In the genomic region with DNA sequence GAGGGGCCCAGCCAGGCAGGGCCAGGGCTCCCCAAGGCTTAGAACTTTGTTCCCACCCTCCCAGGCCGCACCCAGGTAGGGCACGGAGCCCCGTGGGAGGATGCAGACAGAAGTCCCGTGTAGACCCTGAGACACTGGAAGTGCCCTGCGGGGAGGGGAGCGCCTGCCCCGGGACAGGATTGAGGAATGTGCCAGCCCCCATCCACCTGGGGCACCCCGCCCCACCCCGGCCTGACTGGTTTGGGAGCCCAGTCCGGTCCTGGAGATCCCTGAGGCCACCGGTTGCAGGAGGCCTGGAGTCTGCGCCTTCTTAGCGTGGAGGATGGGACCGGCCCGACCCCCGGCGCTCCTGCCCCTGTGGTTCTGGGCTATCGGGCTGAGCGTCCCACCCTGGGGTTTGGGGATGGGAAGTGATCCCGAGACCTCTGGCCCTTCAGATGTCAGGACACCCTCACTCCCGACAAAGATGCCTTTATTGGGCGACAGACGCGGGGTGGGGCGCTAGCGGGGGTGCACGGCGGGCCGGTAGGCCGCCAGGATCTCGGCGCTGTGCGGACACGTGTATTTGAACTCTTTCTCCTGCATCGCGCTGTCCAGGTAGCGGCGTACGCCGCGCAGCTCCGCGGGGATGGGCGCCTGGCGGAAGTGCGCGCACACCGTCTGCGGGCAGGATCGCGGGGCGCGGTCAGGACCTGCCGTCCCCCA, we compare ENCODE assay signal across 18 cellular contexts. TPM values are rescaled to one million over a fixed set of nuclear protein-coding genes. Genes with fewer than 3 reads are reported as not detected.
A peak's percentile ranks its signal among the peaks of the same experiment; 100 is the strongest.
DNase-seq lines count a peak whose midpoint lies in the region; ATAC-seq and TF ChIP-seq lines count a peak whose summit lies in the region.
"Had no signal": no experiment of that assay in that cellular context is flagged by ENCODE, and none has a peak within 500 bp of the region (broad histone marks: within the 10 kb centered on the region; RNA-seq: fewer than 3 reads in every experiment).

No MANE protein-coding gene starts in this region.

- H3K9me3 ChIP-seq in Loucy (ENCODE audit: insufficient read depth, low read depth, low read length) = no peaks in the 10 kb centered on the region
- H3K9me3 ChIP-seq in smooth muscle cell (replicated peaks; ENCODE audit: low read depth) = no peaks in the 10 kb centered on the region
- H3K9me3 ChIP-seq: SK-N-SH, tibial nerve had no signal

- H3K27me3 ChIP-seq in Loucy (ENCODE audit: insufficient read depth, low read length, poor library complexity, severe bottlenecking) (no peaks in the 10 kb centered on the region), smooth muscle cell (ENCODE audit: low read depth) (no peaks in the 10 kb centered on the region)
- H3K27me3 ChIP-seq: tibial nerve had no signal

- WGBS in smooth muscle cell (ENCODE audit: low lambda C conversion rate) = 81% methylated on average over 31 of the region's 54 CpGs

- TF ChIP-seq CTCF in Loucy (conservative IDR thresholded peaks at IDR 0.05; ENCODE audit: low read length) (no peak), epithelial cell of esophagus (IDR thresholded peaks at IDR 0.05; ENCODE audit: insufficient read depth, low read depth, low read length, missing control alignments) (no peak), smooth muscle cell (IDR thresholded peaks at IDR 0.05; ENCODE audit: borderline replicate concordance, insufficient read depth, poor library complexity, severe bottlenecking) (no peak)

- H2AFZ ChIP-seq in Loucy (ENCODE audit: low read length) (no peak overlapping the region), smooth muscle cell (ENCODE audit: low read depth) (no peak overlapping the region)

- H3K9me2 ChIP-seq in Loucy (replicated peaks; ENCODE audit: low read depth, low read length) = no peaks in the 10 kb centered on the region
- H3K9me2 ChIP-seq: SK-N-SH had no signal

- H3K36me3 Mint-ChIP-seq in activated naive CD4-positive, alpha-beta T cell treated with anti-CD3 and anti-CD28 coated beads, Interleukin-2, amount 10 ng/mL, durations not matched to agents 7 days and 5 days = peaks cover 7% of the 10 kb centered on the region
- H3K36me3 Mint-ChIP-seq in activated naive CD4-positive, alpha-beta T cell treated with anti-CD3 and anti-CD28 coated beads, Interleukin-2, amount 50 U/mL, for 72 hours = no peaks in the 10 kb centered on the region
- H3K36me3 Mint-ChIP-seq in stimulated activated naive B cell treated with anti-CD40 and anti-IgM and Interleukin-4, amounts not matched to agents 10 μg/mL and 1 μg/mL and 100 μg/mL, for 72 hours = peaks cover 12 to 18% of the 10 kb centered on the region in 2 donors
- H3K36me3 Mint-ChIP-seq: naive B cell had no signal

- ATAC-seq in activated naive CD4-positive, alpha-beta T cell treated with anti-CD3 and anti-CD28 coated beads, Interleukin-2, amount 50 U/mL, for 72 hours = no peak
- no peak for ATAC-seq in GM19023 (IDR thresholded peaks at IDR 0.05; ENCODE audit: unreplicated experiment)
- ATAC-seq in stimulated activated naive B cell treated with anti-CD40 and anti-IgM and Interleukin-4, amounts not matched to agents 10 μg/mL and 1 μg/mL and 100 μg/mL, for 72 hours (replicated peaks) = no peak
- ATAC-seq: left ventricle myocardium superior had no signal

- H3K79me2 ChIP-seq in Loucy (ENCODE audit: insufficient read depth, low read length) = peaks cover 18% of the 10 kb centered on the region
- H3K79me2 ChIP-seq in smooth muscle cell (ENCODE audit: low read depth) = no peaks in the 10 kb centered on the region

- H4K20me1 ChIP-seq in Loucy (ENCODE audit: insufficient read depth, low read length, poor library complexity, severe bottlenecking) (peaks cover 12% of the 10 kb centered on the region), smooth muscle cell (ENCODE audit: low read depth) (no peaks in the 10 kb centered on the region)

- no peaks in the 10 kb centered on the region for H3F3A ChIP-seq in Loucy (ENCODE audit: low read depth)
- H3F3A ChIP-seq in smooth muscle cell (ENCODE audit: low read depth) = peaks cover 3% of the 10 kb centered on the region

- H3K27ac ChIP-seq in smooth muscle cell (ENCODE audit: low read depth) = no peak overlapping the region

- no peak for DNase-seq in activated naive CD4-positive, alpha-beta T cell treated with anti-CD3 and anti-CD28 coated beads, Interleukin-2, amount 10 ng/mL, durations not matched to agents 7 days and 5 days
- no peak for DNase-seq in activated naive CD4-positive, alpha-beta T cell treated with anti-CD3 and anti-CD28 coated beads, Interleukin-2, amount 50 U/mL, for 72 hours (ENCODE audit: low spot score in 2 of 2)
- DNase-seq in epithelial cell of esophagus (ENCODE audit: low read depth) (peak; percentile 20), smooth muscle cell (lab: John Stamatoyannopoulos, UW; ENCODE audit: unreplicated experiment) (no peak), Ammon's horn (ENCODE audit: low spot score) (no peak)
- no peak for DNase-seq in stimulated activated naive B cell treated with anti-CD40 and anti-IgM and Interleukin-4, amounts not matched to agents 10 μg/mL and 1 μg/mL and 100 μg/mL, for 72 hours
- DNase-seq: amygdala, cortex of kidney, hippocampal formation, left ventricle myocardium superior, naive B cell, NCI-H1930, NCI-H524 treated with DMSO at 0.1 percent for 48 hours, OCI-M1, SK-N-SH had no signal

- peaks cover 57% of the 10 kb centered on the region for H3K4me1 Mint-ChIP-seq in activated naive CD4-positive, alpha-beta T cell treated with anti-CD3 and anti-CD28 coated beads, Interleukin-2, amount 10 ng/mL, durations not matched to agents 7 days and 5 days
- H3K4me1 Mint-ChIP-seq in stimulated activated naive B cell treated with anti-CD40 and anti-IgM and Interleukin-4, amounts not matched to agents 10 μg/mL and 1 μg/mL and 100 μg/mL, for 72 hours = peaks cover 28 to 62% of the 10 kb centered on the region in 2 donors

- H3K4me1 ChIP-seq in Loucy (ENCODE audit: insufficient read depth, low read length, poor library complexity, severe bottlenecking) = peaks cover 15% of the 10 kb centered on the region
- peaks cover 18% of the 10 kb centered on the region for H3K4me1 ChIP-seq in smooth muscle cell (ENCODE audit: low read depth)

- H3K4me2 ChIP-seq in Loucy (ENCODE audit: low read depth, low read length, poor library complexity, severe bottlenecking) (peak overlapping the region; percentile 92), smooth muscle cell (peak overlapping the region; percentile 31)

- H3K9ac ChIP-seq in Loucy (ENCODE audit: low read depth, low read length, poor library complexity, severe bottlenecking) (peak overlapping the region; percentile 85), smooth muscle cell (ENCODE audit: low read depth) (no peak overlapping the region)
- H3K9ac ChIP-seq: SK-N-SH had no signal

- CTCF ChIA-PET in activated naive CD4-positive, alpha-beta T cell treated with anti-CD3 and anti-CD28 coated beads, Interleukin-2, amount 10 ng/mL, durations not matched to agents 7 days and 5 days (lab: Charles Lee) = interaction anchor here (0.8 kb wide), 1 partner anchor 73 kb away, joined by 3 read pairs; no protein-coding TSS in a partner anchor

- H3K27me3 Mint-ChIP-seq in activated naive CD4-positive, alpha-beta T cell treated with anti-CD3 and anti-CD28 coated beads, Interleukin-2, amount 10 ng/mL, durations not matched to agents 7 days and 5 days = peaks cover 42% of the 10 kb centered on the region
- H3K27me3 Mint-ChIP-seq in stimulated activated naive B cell treated with anti-CD40 and anti-IgM and Interleukin-4, amounts not matched to agents 10 μg/mL and 1 μg/mL and 100 μg/mL, for 72 hours = peaks cover 8 to 38% of the 10 kb centered on the region in 2 donors

- H3K4me3 Mint-ChIP-seq in activated naive CD4-positive, alpha-beta T cell treated with anti-CD3 and anti-CD28 coated beads, Interleukin-2, amount 10 ng/mL, durations not matched to agents 7 days and 5 days = peak overlapping the region; percentile 82
- no peak overlapping the region for H3K4me3 Mint-ChIP-seq in stimulated activated naive B cell treated with anti-CD40 and anti-IgM and Interleukin-4, amounts not matched to agents 10 μg/mL and 1 μg/mL and 100 μg/mL, for 72 hours

- H3K36me3 ChIP-seq in Loucy (ENCODE audit: insufficient read depth, low read length) (no peaks in the 10 kb centered on the region), smooth muscle cell (ENCODE audit: low read depth) (no peaks in the 10 kb centered on the region)

- H3K27ac Mint-ChIP-seq in activated naive CD4-positive, alpha-beta T cell treated with anti-CD3 and anti-CD28 coated beads, Interleukin-2, amount 10 ng/mL, durations not matched to agents 7 days and 5 days = no peak overlapping the region
- H3K27ac Mint-ChIP-seq in activated naive CD4-positive, alpha-beta T cell treated with anti-CD3 and anti-CD28 coated beads, Interleukin-2, amount 50 U/mL, for 72 hours = no peak overlapping the region
- no peak overlapping the region for H3K27ac Mint-ChIP-seq in stimulated activated naive B cell treated with anti-CD40 and anti-IgM and Interleukin-4, amounts not matched to agents 10 μg/mL and 1 μg/mL and 100 μg/mL, for 72 hours

- H3K4me3 ChIP-seq in Loucy (ENCODE audit: low read length, poor library complexity, severe bottlenecking) (no peak overlapping the region), epithelial cell of esophagus (ENCODE audit: low read length) (no peak overlapping the region), smooth muscle cell (no peak overlapping the region)

- H3K9me3 Mint-ChIP-seq in activated naive CD4-positive, alpha-beta T cell treated with anti-CD3 and anti-CD28 coated beads, Interleukin-2, amount 10 ng/mL, durations not matched to agents 7 days and 5 days = no peaks in the 10 kb centered on the region
- no peaks in the 10 kb centered on the region for H3K9me3 Mint-ChIP-seq in activated naive CD4-positive, alpha-beta T cell treated with anti-CD3 and anti-CD28 coated beads, Interleukin-2, amount 50 U/mL, for 72 hours
- H3K9me3 Mint-ChIP-seq in stimulated activated naive B cell treated with anti-CD40 and anti-IgM and Interleukin-4, amounts not matched to agents 10 μg/mL and 1 μg/mL and 100 μg/mL, for 72 hours = no peaks in the 10 kb centered on the region

RNA-seq across cellular contexts. Expression of a gene that starts 2.0 kb away (rescaled TPM):
- total RNA-seq in activated naive CD4-positive, alpha-beta T cell treated with anti-CD3 and anti-CD28 coated beads, Interleukin-2, amount 50 U/mL, for 72 hours = not detected
- 15.2 and 36.8 TPM in 2 replicates for total RNA-seq in smooth muscle cell
- polyA plus RNA-seq in smooth muscle cell = 43.9 and 69.9 TPM in 2 replicates

RNA-seq across cellular contexts. Expression of a gene that starts 2.1 kb away (rescaled TPM):
- 10 to 100 TPM; 36.7 to 64.5 TPM for total RNA-seq in activated naive CD4-positive, alpha-beta T cell treated with anti-CD3 and anti-CD28 coated beads, Interleukin-2, amount 50 U/mL, for 72 hours
- 27.4 and 29.0 TPM in 2 replicates for total RNA-seq in smooth muscle cell
- 61.4 and 62.0 TPM in 2 replicates for polyA plus RNA-seq in smooth muscle cell

RNA-seq across cellular contexts. Expression of a gene that starts 11.5 kb away (rescaled TPM):
- not detected for total RNA-seq in activated naive CD4-positive, alpha-beta T cell treated with anti-CD3 and anti-CD28 coated beads, Interleukin-2, amount 50 U/mL, for 72 hours
- 0.67 and 1.1 TPM in 2 replicates for total RNA-seq in smooth muscle cell
- polyA plus RNA-seq in smooth muscle cell = 0.85 and 0.89 TPM in 2 replicates
- polyA plus RNA-seq: SK-N-SH had no signal

RNA-seq across cellular contexts. Expression of a gene that starts 17.0 kb away (rescaled TPM):
- total RNA-seq in activated naive CD4-positive, alpha-beta T cell treated with anti-CD3 and anti-CD28 coated beads, Interleukin-2, amount 50 U/mL, for 72 hours = not detected
- total RNA-seq in smooth muscle cell = 119 and 145 TPM in 2 replicates
- 597 and 611 TPM in 2 replicates for polyA plus RNA-seq in smooth muscle cell
- polyA plus RNA-seq: SK-N-SH had no signal

RNA-seq across cellular contexts. Expression of a gene that starts 33.7 kb away (rescaled TPM):
- 10 to 100 TPM; 17.8 to 21.9 TPM for total RNA-seq in activated naive CD4-positive, alpha-beta T cell treated with anti-CD3 and anti-CD28 coated beads, Interleukin-2, amount 50 U/mL, for 72 hours
- total RNA-seq in smooth muscle cell = 15.9 and 23.0 TPM in 2 replicates
- 26.2 and 29.0 TPM in 2 replicates for polyA plus RNA-seq in smooth muscle cell

Comparison
In these comparisons a context has a peak if more than half of its experiments do, and no peak if none do; other contexts are left out.
1. RNA of a gene that starts 2.0 kb away (total RNA-seq): 15.2 to 36.8 TPM in smooth muscle cell; not detected in activated naive CD4-positive, alpha-beta T cell treated with anti-CD3 and anti-CD28 coated beads, Interleukin-2, amount 50 U/mL, for 72 hours; every median in the first group is over 10 times any median in the second.